ENCODE assay signal across 1 cellular context in the genomic region with DNA sequence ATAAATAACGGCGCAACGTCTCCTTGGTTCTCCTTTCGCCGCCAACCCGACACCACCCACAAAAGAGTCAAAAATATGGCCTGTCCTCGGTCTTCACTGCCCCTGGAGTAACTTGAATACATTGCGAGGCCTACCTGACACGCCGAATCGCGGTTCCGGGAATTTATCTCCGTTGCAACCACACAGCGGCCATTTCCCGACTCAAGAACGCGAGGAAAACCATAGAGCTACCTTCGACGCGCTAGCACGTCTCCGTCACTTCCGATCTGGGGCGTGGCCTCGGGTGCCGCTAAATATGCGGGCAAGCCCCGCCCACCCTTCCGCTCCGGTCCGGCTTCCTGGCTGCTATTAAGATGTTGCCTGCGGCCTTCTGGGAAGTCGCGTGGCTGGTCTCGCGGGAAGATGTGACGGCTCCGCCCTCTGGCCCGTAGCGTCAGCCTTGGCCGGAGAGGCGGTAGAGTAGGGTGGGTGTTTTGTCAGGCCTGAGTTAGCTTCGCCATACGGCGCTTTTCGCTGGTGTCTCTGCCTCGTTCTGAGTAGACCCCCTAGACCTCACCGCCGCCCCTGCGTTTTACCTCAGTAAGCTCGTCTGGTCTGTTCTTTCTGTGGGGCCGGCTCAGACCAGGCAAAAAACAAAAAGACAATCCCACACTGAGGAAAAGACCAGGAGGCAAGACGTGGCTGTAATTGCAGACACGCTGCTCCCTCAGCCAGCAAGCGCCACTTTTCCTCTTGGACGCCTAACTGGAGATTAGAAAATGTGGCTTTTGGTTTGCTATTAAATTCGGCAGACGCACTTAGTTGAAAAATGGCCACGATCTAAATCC.
TF ChIP-seq lines count a peak whose summit lies in the region.

A gene with protein sequence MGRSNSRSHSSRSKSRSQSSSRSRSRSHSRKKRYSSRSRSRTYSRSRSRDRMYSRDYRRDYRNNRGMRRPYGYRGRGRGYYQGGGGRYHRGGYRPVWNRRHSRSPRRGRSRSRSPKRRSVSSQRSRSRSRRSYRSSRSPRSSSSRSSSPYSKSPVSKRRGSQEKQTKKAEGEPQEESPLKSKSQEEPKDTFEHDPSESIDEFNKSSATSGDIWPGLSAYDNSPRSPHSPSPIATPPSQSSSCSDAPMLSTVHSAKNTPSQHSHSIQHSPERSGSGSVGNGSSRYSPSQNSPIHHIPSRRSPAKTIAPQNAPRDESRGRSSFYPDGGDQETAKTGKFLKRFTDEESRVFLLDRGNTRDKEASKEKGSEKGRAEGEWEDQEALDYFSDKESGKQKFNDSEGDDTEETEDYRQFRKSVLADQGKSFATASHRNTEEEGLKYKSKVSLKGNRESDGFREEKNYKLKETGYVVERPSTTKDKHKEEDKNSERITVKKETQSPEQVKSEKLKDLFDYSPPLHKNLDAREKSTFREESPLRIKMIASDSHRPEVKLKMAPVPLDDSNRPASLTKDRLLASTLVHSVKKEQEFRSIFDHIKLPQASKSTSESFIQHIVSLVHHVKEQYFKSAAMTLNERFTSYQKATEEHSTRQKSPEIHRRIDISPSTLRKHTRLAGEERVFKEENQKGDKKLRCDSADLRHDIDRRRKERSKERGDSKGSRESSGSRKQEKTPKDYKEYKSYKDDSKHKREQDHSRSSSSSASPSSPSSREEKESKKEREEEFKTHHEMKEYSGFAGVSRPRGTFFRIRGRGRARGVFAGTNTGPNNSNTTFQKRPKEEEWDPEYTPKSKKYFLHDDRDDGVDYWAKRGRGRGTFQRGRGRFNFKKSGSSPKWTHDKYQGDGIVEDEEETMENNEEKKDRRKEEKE (minus strand): TSS at position 268 of the 827 bp plus-strand sequence. CDS start 9,980 bp downstream, outside the sequence.

TF ChIP-seq in HEK293, 187 proteins besides CTCF, POLR2A, EP300 and RAD21 (continued from another document and continues in another):
- TF ChIP-seq PBX3 (CRISPR knock-in tag; IDR thresholded peaks at IDR 0.05) (peak; percentile 23; the same call in 1 of the 2 replicates), ZFP69B (tag by site-specific recombination; IDR thresholded peaks at IDR 0.05) (peak; percentile 15; the same call in 1 of the 2 replicates), ZNF660 (tag by site-specific recombination; IDR thresholded peaks at IDR 0.05) (peak; percentile 11), KLF1 (tag by site-specific recombination; IDR thresholded peaks at IDR 0.05) (peak; percentile 76), KLF16 (tag by site-specific recombination; IDR thresholded peaks at IDR 0.05) (peak; percentile 69), ZXDB (tag by site-specific recombination; IDR thresholded peaks at IDR 0.05) (peak; percentile 78; the same call in 1 of the 2 replicates), YY2 (tag by site-specific recombination; IDR thresholded peaks at IDR 0.05) (peak; percentile 77; the same call in 1 of the 2 replicates), ZNF175 (tag by site-specific recombination; IDR thresholded peaks at IDR 0.05) (no peak), ZNF184 (tag by site-specific recombination; IDR thresholded peaks at IDR 0.05) (0 out of 2 replicates have a peak, but pooled peaks have one; percentile 14), OVOL3 (tag by site-specific recombination; IDR thresholded peaks at IDR 0.05) (peak; percentile 2; the same call in 1 of the 2 replicates), ZNF23 (tag by site-specific recombination; IDR thresholded peaks at IDR 0.05; ENCODE audit: borderline replicate concordance) (no peak), SP2 (tag by site-specific recombination; IDR thresholded peaks at IDR 0.05) (peak; percentile 90), ZBTB20 (tag by site-specific recombination; IDR thresholded peaks at IDR 0.05) (peak; percentile 4; the same call in 1 of the 2 replicates), ZNF169 (tag by site-specific recombination; IDR thresholded peaks at IDR 0.05) (no peak), ZNF629 (tag by site-specific recombination; IDR thresholded peaks at IDR 0.05) (peak; percentile 88), ZNF16 (tag by site-specific recombination; IDR thresholded peaks at IDR 0.05; ENCODE audit: low read depth) (no peak), HOXC10 (CRISPR knock-in tag; IDR thresholded peaks at IDR 0.05) (no peak), ZNF555 (tag by site-specific recombination; conservative IDR thresholded peaks at IDR 0.05) (no peak), SP3 (tag by site-specific recombination; IDR thresholded peaks at IDR 0.05) (peak; percentile 93), ZNF664 (tag by site-specific recombination; IDR thresholded peaks at IDR 0.05) (peak; percentile 7; the same call in 1 of the 2 replicates), TRIM28 (IDR thresholded peaks at IDR 0.05; ENCODE audit: borderline replicate concordance, low read length) (peak; percentile 10; the same call in 1 of the 2 replicates), ZNF473 (tag by site-specific recombination; IDR thresholded peaks at IDR 0.05) (no peak), YY1 (tag by site-specific recombination; IDR thresholded peaks at IDR 0.05) (peak; percentile 91), ZBTB8A (tag by site-specific recombination; IDR thresholded peaks at IDR 0.05) (peak; percentile 20; the same call in 1 of the 2 replicates), ZNF785 (tag by site-specific recombination; IDR thresholded peaks at IDR 0.05) (no peak), ZNF521 (tag by site-specific recombination; IDR thresholded peaks at IDR 0.05) (no peak), ZNF768 (tag by site-specific recombination; IDR thresholded peaks at IDR 0.05) (no peak), IKZF3 (tag by site-specific recombination; IDR thresholded peaks at IDR 0.05) (no peak), ZNF488 (tag by site-specific recombination; IDR thresholded peaks at IDR 0.05) (no peak), GLIS2 (tag by site-specific recombination; IDR thresholded peaks at IDR 0.05) (peak; percentile 38; the same call in 1 of the 2 replicates), ZNF2 (tag by site-specific recombination; IDR thresholded peaks at IDR 0.05) (peak; percentile 66), ZNF10 (tag by site-specific recombination; IDR thresholded peaks at IDR 0.05) (no peak), ZNF335 (tag by site-specific recombination; conservative IDR thresholded peaks at IDR 0.05) (peak; percentile 83), KLF10 (tag by site-specific recombination; IDR thresholded peaks at IDR 0.05) (peak; percentile 5; the same call in 1 of the 2 replicates), SP7 (tag by site-specific recombination; IDR thresholded peaks at IDR 0.05) (peak; percentile 60; the same call in 1 of the 2 replicates), ZNF394 (tag by site-specific recombination; IDR thresholded peaks at IDR 0.05; ENCODE audit: borderline replicate concordance) (peak; percentile 51; the same call in 1 of the 2 replicates), BCL6B (tag by site-specific recombination; IDR thresholded peaks at IDR 0.05) (no peak), ZBTB7A (tag by site-specific recombination; IDR thresholded peaks at IDR 0.05; ENCODE audit: low read depth) (0 out of 2 replicates have a peak, but pooled peaks have one; percentile 58), EGR2 (tag by site-specific recombination; IDR thresholded peaks at IDR 0.05; ENCODE audit: low read depth) (peak; percentile 37), ZFP3 (tag by site-specific recombination; IDR thresholded peaks at IDR 0.05; ENCODE audit: low read depth) (no peak), ZNF658 (tag by site-specific recombination; IDR thresholded peaks at IDR 0.05) (no peak)
- TF ChIP-seq, protein P1, sequence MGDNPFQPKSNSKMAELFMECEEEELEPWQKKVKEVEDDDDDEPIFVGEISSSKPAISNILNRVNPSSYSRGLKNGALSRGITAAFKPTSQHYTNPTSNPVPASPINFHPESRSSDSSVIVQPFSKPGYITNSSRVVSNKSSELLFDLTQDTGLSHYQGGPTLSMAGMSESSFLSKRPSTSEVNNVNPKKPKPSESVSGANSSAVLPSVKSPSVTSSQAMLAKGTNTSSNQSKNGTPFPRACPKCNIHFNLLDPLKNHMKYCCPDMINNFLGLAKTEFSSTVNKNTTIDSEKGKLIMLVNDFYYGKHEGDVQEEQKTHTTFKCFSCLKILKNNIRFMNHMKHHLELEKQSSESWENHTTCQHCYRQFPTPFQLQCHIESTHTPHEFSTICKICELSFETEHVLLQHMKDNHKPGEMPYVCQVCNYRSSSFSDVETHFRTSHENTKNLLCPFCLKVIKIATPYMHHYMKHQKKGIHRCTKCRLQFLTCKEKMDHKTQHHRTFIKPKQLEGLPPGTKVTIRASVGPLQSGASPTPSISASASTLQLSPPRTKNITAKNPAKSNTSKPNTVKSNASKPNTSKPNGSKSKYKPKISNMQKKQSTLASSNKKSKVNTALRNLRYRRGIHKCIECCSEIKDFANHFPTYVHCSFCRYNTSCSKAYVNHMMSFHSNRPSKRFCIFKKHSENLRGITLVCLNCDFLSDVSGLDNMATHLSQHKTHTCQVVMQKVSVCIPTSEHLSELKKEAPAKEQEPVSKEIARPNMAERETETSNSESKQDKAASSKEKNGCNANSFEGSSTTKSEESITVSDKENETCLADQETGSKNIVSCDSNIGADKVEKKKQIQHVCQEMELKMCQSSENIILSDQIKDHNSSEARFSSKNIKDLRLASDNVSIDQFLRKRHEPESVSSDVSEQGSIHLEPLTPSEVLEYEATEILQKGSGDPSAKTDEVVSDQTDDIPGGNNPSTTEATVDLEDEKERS (tag by site-specific recombination; IDR thresholded peaks at IDR 0.05), result 0 out of 2 replicates have a peak, but pooled peaks have one; percentile 55
- TF ChIP-seq, protein P2, sequence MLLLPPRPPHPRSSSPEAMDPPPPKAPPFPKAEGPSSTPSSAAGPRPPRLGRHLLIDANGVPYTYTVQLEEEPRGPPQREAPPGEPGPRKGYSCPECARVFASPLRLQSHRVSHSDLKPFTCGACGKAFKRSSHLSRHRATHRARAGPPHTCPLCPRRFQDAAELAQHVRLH (tag by site-specific recombination; IDR thresholded peaks at IDR 0.05), result peak; percentile 99
- TF ChIP-seq, protein P3, sequence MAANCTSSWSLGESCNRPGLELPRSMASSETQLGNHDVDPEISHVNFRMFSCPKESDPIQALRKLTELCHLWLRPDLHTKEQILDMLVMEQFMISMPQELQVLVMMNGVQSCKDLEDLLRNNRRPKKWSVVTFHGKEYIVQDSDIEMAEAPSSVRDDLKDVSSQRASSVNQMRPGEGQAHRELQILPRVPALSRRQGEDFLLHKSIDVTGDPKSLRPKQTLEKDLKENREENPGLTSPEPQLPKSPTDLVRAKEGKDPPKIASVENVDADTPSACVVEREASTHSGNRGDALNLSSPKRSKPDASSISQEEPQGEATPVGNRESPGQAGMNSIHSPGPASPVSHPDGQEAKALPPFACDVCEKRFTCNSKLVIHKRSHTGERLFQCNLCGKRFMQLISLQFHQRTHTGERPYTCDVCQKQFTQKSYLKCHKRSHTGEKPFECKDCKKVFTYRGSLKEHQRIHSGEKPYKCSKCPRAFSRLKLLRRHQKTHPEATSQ (tag by site-specific recombination; IDR thresholded peaks at IDR 0.05), result peak; percentile 59; the same call in 1 of the 2 replicates
- TF ChIP-seq, protein P4, sequence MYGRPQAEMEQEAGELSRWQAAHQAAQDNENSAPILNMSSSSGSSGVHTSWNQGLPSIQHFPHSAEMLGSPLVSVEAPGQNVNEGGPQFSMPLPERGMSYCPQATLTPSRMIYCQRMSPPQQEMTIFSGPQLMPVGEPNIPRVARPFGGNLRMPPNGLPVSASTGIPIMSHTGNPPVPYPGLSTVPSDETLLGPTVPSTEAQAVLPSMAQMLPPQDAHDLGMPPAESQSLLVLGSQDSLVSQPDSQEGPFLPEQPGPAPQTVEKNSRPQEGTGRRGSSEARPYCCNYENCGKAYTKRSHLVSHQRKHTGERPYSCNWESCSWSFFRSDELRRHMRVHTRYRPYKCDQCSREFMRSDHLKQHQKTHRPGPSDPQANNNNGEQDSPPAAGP (tag by site-specific recombination; IDR thresholded peaks at IDR 0.05), result peak; percentile 62
- TF ChIP-seq, protein P5, sequence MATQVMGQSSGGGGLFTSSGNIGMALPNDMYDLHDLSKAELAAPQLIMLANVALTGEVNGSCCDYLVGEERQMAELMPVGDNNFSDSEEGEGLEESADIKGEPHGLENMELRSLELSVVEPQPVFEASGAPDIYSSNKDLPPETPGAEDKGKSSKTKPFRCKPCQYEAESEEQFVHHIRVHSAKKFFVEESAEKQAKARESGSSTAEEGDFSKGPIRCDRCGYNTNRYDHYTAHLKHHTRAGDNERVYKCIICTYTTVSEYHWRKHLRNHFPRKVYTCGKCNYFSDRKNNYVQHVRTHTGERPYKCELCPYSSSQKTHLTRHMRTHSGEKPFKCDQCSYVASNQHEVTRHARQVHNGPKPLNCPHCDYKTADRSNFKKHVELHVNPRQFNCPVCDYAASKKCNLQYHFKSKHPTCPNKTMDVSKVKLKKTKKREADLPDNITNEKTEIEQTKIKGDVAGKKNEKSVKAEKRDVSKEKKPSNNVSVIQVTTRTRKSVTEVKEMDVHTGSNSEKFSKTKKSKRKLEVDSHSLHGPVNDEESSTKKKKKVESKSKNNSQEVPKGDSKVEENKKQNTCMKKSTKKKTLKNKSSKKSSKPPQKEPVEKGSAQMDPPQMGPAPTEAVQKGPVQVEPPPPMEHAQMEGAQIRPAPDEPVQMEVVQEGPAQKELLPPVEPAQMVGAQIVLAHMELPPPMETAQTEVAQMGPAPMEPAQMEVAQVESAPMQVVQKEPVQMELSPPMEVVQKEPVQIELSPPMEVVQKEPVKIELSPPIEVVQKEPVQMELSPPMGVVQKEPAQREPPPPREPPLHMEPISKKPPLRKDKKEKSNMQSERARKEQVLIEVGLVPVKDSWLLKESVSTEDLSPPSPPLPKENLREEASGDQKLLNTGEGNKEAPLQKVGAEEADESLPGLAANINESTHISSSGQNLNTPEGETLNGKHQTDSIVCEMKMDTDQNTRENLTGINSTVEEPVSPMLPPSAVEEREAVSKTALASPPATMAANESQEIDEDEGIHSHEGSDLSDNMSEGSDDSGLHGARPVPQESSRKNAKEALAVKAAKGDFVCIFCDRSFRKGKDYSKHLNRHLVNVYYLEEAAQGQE (tag by site-specific recombination; IDR thresholded peaks at IDR 0.05), result peak; percentile 30
